3 cellular contexts compared by ENCODE assay signal in genomic region chr12:98574110-98574509, GRCh38.
TF ChIP-seq lines count a peak whose summit lies in the region.

No MANE protein-coding gene starts in this region.

TF ChIP-seq in A549, 52 proteins besides CTCF, POLR2A, EP300 and RAD21:
- no peak for TF ChIP-seq ZFP36 (IDR thresholded peaks at IDR 0.05; ENCODE audit: borderline replicate concordance, partially characterized antibody)
- no peak for TF ChIP-seq CBX8 (IDR thresholded peaks at IDR 0.05)
- no peak for TF ChIP-seq GATA3 (IDR thresholded peaks at IDR 0.05; ENCODE audit: borderline replicate concordance)
- no peak for TF ChIP-seq FOXS1 (CRISPR knock-in tag; IDR thresholded peaks at IDR 0.05)
- no peak for TF ChIP-seq ELK1 (IDR thresholded peaks at IDR 0.05; ENCODE audit: low read depth, low read length)
- no peak for TF ChIP-seq TFCP2L1 (CRISPR knock-in tag; IDR thresholded peaks at IDR 0.05)
- no peak for TF ChIP-seq KDM1A (IDR thresholded peaks at IDR 0.05; ENCODE audit: low read depth)
- TF ChIP-seq MAZ (IDR thresholded peaks at IDR 0.05; ENCODE audit: borderline replicate concordance, low read depth, low read length) = no peak
- TF ChIP-seq BHLHE40 (IDR thresholded peaks at IDR 0.05; ENCODE audit: low read depth, low read length) = no peak
- TF ChIP-seq HMGXB4 (CRISPR knock-in tag; IDR thresholded peaks at IDR 0.05; ENCODE audit: borderline replicate concordance) = no peak
- no peak for TF ChIP-seq RCOR1 (IDR thresholded peaks at IDR 0.05; ENCODE audit: low read depth, low read length)
- TF ChIP-seq NFE2L2 (conservative IDR thresholded peaks at IDR 0.05; ENCODE audit: low read length) = no peak
- TF ChIP-seq EHF (CRISPR knock-in tag; IDR thresholded peaks at IDR 0.05) = no peak
- no peak for TF ChIP-seq NPAS2 (CRISPR knock-in tag; IDR thresholded peaks at IDR 0.05; ENCODE audit: borderline replicate concordance)
- no peak for TF ChIP-seq JUN (IDR thresholded peaks at IDR 0.05)

TF ChIP-seq in HCT116, 20 proteins besides CTCF, POLR2A, EP300 and RAD21:
- no peak for TF ChIP-seq ZFX (IDR thresholded peaks at IDR 0.05)
TF ChIP-seq in HCT116: peak in this region for 0.

TF ChIP-seq in liver, 16 proteins besides CTCF, POLR2A, EP300 and RAD21:
- TF ChIP-seq ZBTB33 (IDR thresholded peaks at IDR 0.05) (peak; percentile 86), EGR1 (IDR thresholded peaks at IDR 0.05; ENCODE audit: low read depth in 2 of 2) (peak in 1 of 2 donors; percentile 34), ATF3 (IDR thresholded peaks at IDR 0.05) (peak; percentile 82), REST (IDR thresholded peaks at IDR 0.05) (peak; percentile 73), MAX (IDR thresholded peaks at IDR 0.05) (peak; percentile 75), FOXA2 (IDR thresholded peaks at IDR 0.05) (peak; percentile 75), JUND (IDR thresholded peaks at IDR 0.05) (peak; percentile 94 to 98), HNF4G (IDR thresholded peaks at IDR 0.05) (peak; percentile 91), FOXA1 (IDR thresholded peaks at IDR 0.05) (peak; percentile 61), SP1 (IDR thresholded peaks at IDR 0.05) (peak; percentile 97), TAF1 (conservative IDR thresholded peaks at IDR 0.05) (no peak), GABPA (IDR thresholded peaks at IDR 0.05 in 1 of 2, conservative IDR thresholded peaks at IDR 0.05 in 1 of 2) (peak in 1 of 2 donors; percentile 36), HNF4A (conservative IDR thresholded peaks at IDR 0.05) (peak; percentile 99 to 100), RXRA (IDR thresholded peaks at IDR 0.05) (peak; percentile 95 to 97), NR2F2 (IDR thresholded peaks at IDR 0.05) (peak; percentile 46), YY1 (IDR thresholded peaks at IDR 0.05) (peak; percentile 70)
